ENCODE assay signal across 1 cellular context in genomic region chr21:46229133-46229922, GRCh38.
TF ChIP-seq lines count a peak whose summit lies in the region.

No MANE protein-coding gene starts in this region.

TF ChIP-seq in endothelial cell of umbilical vein, 7 proteins besides CTCF, POLR2A, EP300 and RAD21 (continued from another document):
- TF ChIP-seq JUN (IDR thresholded peaks at IDR 0.05; ENCODE audit: borderline replicate concordance, insufficient read depth, insufficient read length, low read depth) (no peak), FOS (IDR thresholded peaks at IDR 0.05; ENCODE audit: borderline replicate concordance, insufficient read depth, low read length) (no peak), MYC (IDR thresholded peaks at IDR 0.05; ENCODE audit: low read depth, low read length) (no peak), EZH2 (IDR thresholded peaks at IDR 0.05; ENCODE audit: borderline replicate concordance, low read depth, low read length, severe bottlenecking) (no peak), GATA2 (IDR thresholded peaks at IDR 0.05; ENCODE audit: insufficient read depth, insufficient read length, low read depth, low read length) (no peak)
